ENCODE assay signal across 29 cellular contexts in the genomic region with DNA sequence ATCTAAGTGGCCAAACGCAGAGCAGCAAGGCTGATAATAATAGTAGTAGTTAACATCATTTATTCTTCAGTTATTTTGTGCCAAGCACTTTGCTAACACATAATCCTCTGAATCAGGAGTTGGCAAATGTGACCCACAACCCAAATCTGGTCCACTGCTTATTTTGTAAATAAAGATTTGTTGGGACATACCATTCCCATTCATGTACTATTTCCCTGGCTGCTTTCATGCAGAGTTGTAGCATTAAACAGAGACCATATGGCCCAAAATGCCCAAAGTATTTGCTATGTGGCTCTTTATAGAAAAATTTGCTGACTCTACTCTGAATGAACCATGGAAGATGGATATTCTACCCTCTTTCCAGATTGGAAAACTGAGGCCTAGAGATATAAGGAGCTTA.
"Had no signal": no experiment of that assay in that cellular context is flagged by ENCODE, and none has a peak within 500 bp of the region (broad histone marks: within the 10 kb centered on the region; RNA-seq: fewer than 3 reads in every experiment).

No MANE protein-coding gene starts in this region.

- H3K4me2 ChIP-seq: SK-N-SH had no signal

- H3K4me3 ChIP-seq: ascending aorta, body of pancreas, SJCRH30 had no signal

- H3K9me3 ChIP-seq: ascending aorta, body of pancreas, SJCRH30, SK-N-SH had no signal

- FAIRE-seq: bronchial epithelial cell had no signal

- DNase-seq: activated CD4-positive, alpha-beta memory T cell treated with anti-CD3 and anti-CD28 coated beads for 36 hours; activated CD4-positive, alpha-beta T cell treated with anti-CD3 and anti-CD28 coated beads, Interleukin-2, amount 10 ng/mL, durations not matched to agents 7 days and 5 days; activated CD4-positive, CD25-positive, alpha-beta regulatory T cell; activated CD8-positive, alpha-beta memory T cell treated with anti-CD3 and anti-CD28 coated beads, Interleukin-2, amount 50 U/mL, for 4 hours; activated naive CD4-positive, alpha-beta T cell treated with anti-CD3 and anti-CD28 coated beads, Interleukin-2, amount 50 U/mL, for 16 hours; activated naive CD8-positive, alpha-beta T cell treated with anti-CD3 and anti-CD28 coated beads, Interleukin-2, amount 10 ng/mL, durations not matched to agents 7 days and 5 days; amniotic stem cell; body of pancreas; central memory CD4-positive, alpha-beta T cell; Karpas-422; NCI-H1048; NCI-H146; NCI-H2029; NCI-H2107; NCI-H2171 treated with DMSO at 0.1 percent for 48 hours; NCI-H226; NCI-H510A; NCI-H526 treated with DMSO at 0.1 percent for 48 hours; NK-92 treated with Interleukin-12 subunit alpha and Interleukin-12 subunit beta, amount 100 ng/mL, for 24 hours; OCI-M1; Right ventricle myocardium superior; SJCRH30; SK-N-SH; T-helper 1 cell had no signal

- H3K27ac Mint-ChIP-seq: activated CD4-positive, alpha-beta memory T cell treated with anti-CD3 and anti-CD28 coated beads for 36 hours; activated CD4-positive, alpha-beta T cell treated with anti-CD3 and anti-CD28 coated beads, Interleukin-2, amount 10 ng/mL, durations not matched to agents 7 days and 5 days; activated naive CD8-positive, alpha-beta T cell treated with anti-CD3 and anti-CD28 coated beads, Interleukin-2, amount 10 ng/mL, durations not matched to agents 7 days and 5 days had no signal

- H3K9ac ChIP-seq: SK-N-SH had no signal

- ATAC-seq: body of pancreas, Panc1 had no signal

- H3K4me3 Mint-ChIP-seq: activated CD4-positive, alpha-beta memory T cell treated with anti-CD3 and anti-CD28 coated beads for 36 hours; activated CD4-positive, alpha-beta T cell treated with anti-CD3 and anti-CD28 coated beads, Interleukin-2, amount 10 ng/mL, durations not matched to agents 7 days and 5 days; activated naive CD8-positive, alpha-beta T cell treated with anti-CD3 and anti-CD28 coated beads, Interleukin-2, amount 10 ng/mL, durations not matched to agents 7 days and 5 days had no signal

- H3K4me1 ChIP-seq: ascending aorta, body of pancreas, SJCRH30 had no signal

- H3K27ac ChIP-seq: ascending aorta, body of pancreas, RWPE1, SJCRH30, VCaP had no signal

- H3K9me3 Mint-ChIP-seq: activated CD4-positive, alpha-beta memory T cell treated with anti-CD3 and anti-CD28 coated beads for 36 hours; activated CD4-positive, alpha-beta T cell treated with anti-CD3 and anti-CD28 coated beads, Interleukin-2, amount 10 ng/mL, durations not matched to agents 7 days and 5 days; activated naive CD8-positive, alpha-beta T cell treated with anti-CD3 and anti-CD28 coated beads, Interleukin-2, amount 10 ng/mL, durations not matched to agents 7 days and 5 days had no signal

- H3K36me3 Mint-ChIP-seq: activated CD4-positive, alpha-beta memory T cell treated with anti-CD3 and anti-CD28 coated beads for 36 hours; activated naive CD8-positive, alpha-beta T cell treated with anti-CD3 and anti-CD28 coated beads, Interleukin-2, amount 10 ng/mL, durations not matched to agents 7 days and 5 days had no signal

- H3K4me1 Mint-ChIP-seq: activated CD4-positive, alpha-beta T cell treated with anti-CD3 and anti-CD28 coated beads, Interleukin-2, amount 10 ng/mL, durations not matched to agents 7 days and 5 days; activated naive CD8-positive, alpha-beta T cell treated with anti-CD3 and anti-CD28 coated beads, Interleukin-2, amount 10 ng/mL, durations not matched to agents 7 days and 5 days had no signal

- H3K27me3 ChIP-seq: ascending aorta, body of pancreas, SJCRH30 had no signal

- H3K36me3 ChIP-seq: ascending aorta had no signal
